In the genomic region with DNA sequence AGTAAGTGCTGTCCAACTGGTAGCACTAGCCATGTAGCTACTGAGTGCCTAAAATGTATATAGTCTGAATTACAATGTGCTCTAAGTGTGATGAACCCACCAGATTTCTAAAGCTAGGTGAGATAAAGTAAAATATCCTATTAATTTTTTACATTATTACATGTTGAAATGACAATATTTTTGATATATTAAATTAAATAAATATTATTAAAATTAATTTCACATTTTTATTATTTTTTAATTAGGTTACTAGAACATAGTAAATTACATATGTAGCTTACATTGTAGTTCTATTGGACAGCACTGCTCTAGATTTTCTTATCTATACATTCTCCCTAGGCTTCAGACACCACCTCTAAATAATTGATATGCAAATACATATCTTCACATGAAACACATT, we compare ENCODE assay signal across 12 cellular contexts. TPM values are rescaled to one million over a fixed set of nuclear protein-coding genes. Genes with fewer than 3 reads are reported as not detected.
"Had no signal": no experiment of that assay in that cellular context is flagged by ENCODE, and none has a peak within 500 bp of the region (broad histone marks: within the 10 kb centered on the region; RNA-seq: fewer than 3 reads in every experiment).

No MANE protein-coding gene starts in this region.

- ATAC-seq: GM23338, HCT116 had no signal

- H3K27ac Mint-ChIP-seq: GM23338, H9, HFFc6 had no signal

- DNase-seq: GM23248, GOT3, H7, H9, HCEC 1CT, HFFc6 had no signal

- H3K4me3 ChIP-seq: GM23248, GM23338, HAP-1 had no signal

- H3K4me1 Mint-ChIP-seq: GM23338, H9 had no signal

- H3K9me3 Mint-ChIP-seq: H9, HFFc6 had no signal

- H3K4me1 ChIP-seq: HAP-1 had no signal

- H3K36me3 ChIP-seq: HAP-1 had no signal

- FAIRE-seq: H1, H54 had no signal

- H3K9ac ChIP-seq: GM23248 had no signal

- H3K27ac ChIP-seq: GM23248 had no signal

- H3K4me3 Mint-ChIP-seq: GM23338, H9, HFFc6 had no signal

- H3K9me3 ChIP-seq: HAP-1 had no signal

RNA-seq across cellular contexts. Expression of a gene that starts 9.2 kb away (rescaled TPM):
- total RNA-seq: GM23248, GM23338, H1, H4, H7, H9, HFFc6 had no signal
- polyA plus RNA-seq: GM23248, GM23338, H1 had no signal

RNA-seq across cellular contexts. Expression of a gene that starts 43.7 kb away (rescaled TPM):
- total RNA-seq: GM23248, GM23338, H1, H4, H7, H9, HFFc6 had no signal
- polyA plus RNA-seq: GM23248, GM23338, H1 had no signal
